17 cellular contexts compared by ENCODE assay signal in genomic region chr3:141523615-141524375, GRCh38. TPM values are rescaled to one million over a fixed set of nuclear protein-coding genes. Genes with fewer than 3 reads are reported as not detected.
DNase-seq lines count a peak whose midpoint lies in the region; ATAC-seq and TF ChIP-seq lines count a peak whose summit lies in the region.
"Had no signal": no experiment of that assay in that cellular context is flagged by ENCODE, and none has a peak within 500 bp of the region (broad histone marks: within the 10 kb centered on the region; RNA-seq: fewer than 3 reads in every experiment).

No MANE protein-coding gene starts in this region.

- POLR2A ChIA-PET in activated CD4-positive, alpha-beta T cell treated with anti-CD3 and anti-CD28 coated beads for 36 hours (lab: Charles Lee): interaction anchor here (0.7 kb wide), 1 partner anchor 35 kb away, joined by 3 read pairs; no protein-coding TSS in a partner anchor
- POLR2A ChIA-PET in CD8-positive, alpha-beta memory T cell (lab: Charles Lee): interaction anchor here (0.5 kb wide), 1 partner anchor 15 kb away, joined by 8 read pairs; no protein-coding TSS in a partner anchor
- POLR2A ChIA-PET in RWPE1 (lab: Yijun Ruan, JAX; ENCODE audit: low non-redundant PET): no interaction called here

- H3K36me3 Mint-ChIP-seq in activated CD4-positive, alpha-beta T cell treated with anti-CD3 and anti-CD28 coated beads for 36 hours (ENCODE audit: low read depth): peaks cover 47% of the 10 kb centered on the region
- peaks cover 0 to 63% (median 17%) of the 10 kb centered on the region in 3 donors for H3K36me3 Mint-ChIP-seq in CD8-positive, alpha-beta memory T cell

- H3K27me3 ChIP-seq in CD8-positive, alpha-beta memory T cell (ENCODE audit: insufficient read depth, low read length, poor library complexity, severe bottlenecking): no peaks in the 10 kb centered on the region
- H3K27me3 ChIP-seq: ascending aorta, BLaER1 had no signal

- H3K4me1 Mint-ChIP-seq in activated CD4-positive, alpha-beta T cell treated with anti-CD3 and anti-CD28 coated beads for 36 hours: peaks cover 82% of the 10 kb centered on the region
- peaks cover 66 to 89% (median 84%) of the 10 kb centered on the region in 3 donors for H3K4me1 Mint-ChIP-seq in CD8-positive, alpha-beta memory T cell
- H3K4me1 Mint-ChIP-seq: nephron had no signal

- no peaks in the 10 kb centered on the region for H3K27me3 Mint-ChIP-seq in activated CD4-positive, alpha-beta T cell treated with anti-CD3 and anti-CD28 coated beads for 36 hours
- no peaks in the 10 kb centered on the region for H3K27me3 Mint-ChIP-seq in CD8-positive, alpha-beta memory T cell
- H3K27me3 Mint-ChIP-seq: progenitor cell of endocrine pancreas had no signal

- no peak for DNase-seq in activated CD4-positive, alpha-beta T cell treated with anti-CD3 and anti-CD28 coated beads for 36 hours
- no peak for DNase-seq in activated CD4-positive, alpha-beta T cell treated with anti-CD3 and anti-CD28 coated beads for 1 hour
- DNase-seq in CD8-positive, alpha-beta memory T cell: no peak
- DNase-seq in RWPE1 (ENCODE audit: low spot score) (peak; percentile 6), iris pigment epithelial cell (ENCODE audit: low read depth) (peak; percentile 35), NOMO-1 (lab: John Stamatoyannopoulos, UW; ENCODE audit: unreplicated experiment in 2 of 2) (no peak), NCI-H146 treated with DMSO at 0.1 percent for 48 hours (lab: John Stamatoyannopoulos, UW; ENCODE audit: unreplicated experiment) (no peak)
- DNase-seq: 8988T; activated CD4-positive, alpha-beta T cell treated with anti-CD3 and anti-CD28 coated beads, Interleukin-2, amount 50 U/mL, for 48 hours; endodermal cell; NCI-H2171 treated with DMSO at 0.1 percent for 48 hours; NCI-H82 had no signal

- no peak overlapping the region for H3K27ac ChIP-seq in CD8-positive, alpha-beta memory T cell (ENCODE audit: low read depth, low read length)
- no peak overlapping the region for H3K27ac ChIP-seq in RWPE1
- H3K27ac ChIP-seq: ascending aorta had no signal

- H3K4me3 ChIP-seq in CD8-positive, alpha-beta memory T cell (ENCODE audit: low read length): no peak overlapping the region
- H3K4me3 ChIP-seq: ascending aorta, BLaER1 had no signal

- peak; percentile 54 for ATAC-seq in activated CD4-positive, alpha-beta T cell treated with anti-CD3 and anti-CD28 coated beads for 36 hours
- ATAC-seq in HG03175 (IDR thresholded peaks at IDR 0.05; ENCODE audit: unreplicated experiment): no peak

- peaks cover 73% of the 10 kb centered on the region for H3K4me1 ChIP-seq in CD8-positive, alpha-beta memory T cell (ENCODE audit: insufficient read depth, low read length)
- H3K4me1 ChIP-seq: ascending aorta had no signal

- no peak overlapping the region for H3K4me3 Mint-ChIP-seq in activated CD4-positive, alpha-beta T cell treated with anti-CD3 and anti-CD28 coated beads for 36 hours
- no peak overlapping the region for H3K4me3 Mint-ChIP-seq in CD8-positive, alpha-beta memory T cell
- H3K4me3 Mint-ChIP-seq: endodermal cell, nephron had no signal

- H3K36me3 ChIP-seq in CD8-positive, alpha-beta memory T cell (ENCODE audit: insufficient read depth, low read length): peaks cover 9% of the 10 kb centered on the region

- intact Hi-C loops in activated CD4-positive, alpha-beta T cell treated with anti-CD3 and anti-CD28 coated beads for 36 hours (cut with DNase I, micrococcal nuclease): no loop called here

- H3K27ac Mint-ChIP-seq in activated CD4-positive, alpha-beta T cell treated with anti-CD3 and anti-CD28 coated beads for 36 hours: no peak overlapping the region
- peak overlapping the region in 5 of 8 donors; percentile 24 to 81 (median 49) for H3K27ac Mint-ChIP-seq in CD8-positive, alpha-beta memory T cell
- H3K27ac Mint-ChIP-seq: endodermal cell, nephron, progenitor cell of endocrine pancreas had no signal

- no peaks in the 10 kb centered on the region for H3K9me3 ChIP-seq in CD8-positive, alpha-beta memory T cell (ENCODE audit: low read length)
- H3K9me3 ChIP-seq: ascending aorta, BLaER1 had no signal

- no peak for TF ChIP-seq CTCF in RWPE1 (conservative IDR thresholded peaks at IDR 0.05; ENCODE audit: low read depth)

- no peaks in the 10 kb centered on the region for H3K9me3 Mint-ChIP-seq in activated CD4-positive, alpha-beta T cell treated with anti-CD3 and anti-CD28 coated beads for 36 hours (ENCODE audit: low read depth)
- H3K9me3 Mint-ChIP-seq in CD8-positive, alpha-beta memory T cell: no peaks in the 10 kb centered on the region
- H3K9me3 Mint-ChIP-seq: endodermal cell, nephron had no signal

- CTCF ChIA-PET in activated CD4-positive, alpha-beta T cell treated with anti-CD3 and anti-CD28 coated beads for 36 hours (lab: Charles Lee): interaction anchor here (1.3 to 1.9 kb wide), 4 partner anchors 10 to 64 kb away, joined by 3 to 10 read pairs (median 4); no protein-coding TSS in a partner anchor
- CTCF ChIA-PET in CD8-positive, alpha-beta memory T cell (lab: Charles Lee): no interaction called here
- CTCF ChIA-PET in RWPE1 (lab: Yijun Ruan, JAX): interaction anchor here (0.6 kb wide), 1 partner anchor 1760 kb away, joined by 3 read pairs; no protein-coding TSS in a partner anchor

RNA-seq across cellular contexts. Expression of gene RASA2, which starts 37.0 kb away (rescaled TPM):
- 10 to 100 TPM; 30.8 to 32.0 TPM for total RNA-seq in activated CD4-positive, alpha-beta T cell treated with anti-CD3 and anti-CD28 coated beads for 36 hours
- 10 to 100 TPM; 34.0 to 36.4 TPM for total RNA-seq in CD8-positive, alpha-beta memory T cell
- 39.2 TPM for polyA plus RNA-seq in CD8-positive, alpha-beta memory T cell

Comparison
In these comparisons a context has a peak if more than half of its experiments do, and no peak if none do; other contexts are left out.
1. DNase-seq: peak in RWPE1 (single experiment) and iris pigment epithelial cell (single experiment); none in activated CD4-positive, alpha-beta T cell treated with anti-CD3 and anti-CD28 coated beads for 36 hours (single experiment), activated CD4-positive, alpha-beta T cell treated with anti-CD3 and anti-CD28 coated beads for 1 hour (single experiment), CD8-positive, alpha-beta memory T cell (0 of 5), NOMO-1 (0 of 2) and NCI-H146 treated with DMSO at 0.1 percent for 48 hours (single experiment).